Comparison of ENCODE assay signal across 17 cellular contexts in genomic region chr1:163442214-163442765, GRCh38.
DNase-seq lines count a peak whose midpoint lies in the region; ATAC-seq, FAIRE-seq and TF ChIP-seq lines count a peak whose summit lies in the region.
"Had no signal": no experiment of that assay in that cellular context is flagged by ENCODE, and none has a peak within 500 bp of the region (broad histone marks: within the 10 kb centered on the region; RNA-seq: fewer than 3 reads in every experiment).

No MANE protein-coding gene starts in this region.

- no peak overlapping the region for H3K4me2 ChIP-seq in GM23248 (ENCODE audit: unreplicated experiment)
- H3K4me2 ChIP-seq: BLaER1 treated with 17β-estradiol and CSF1 and Interleukin-3, amounts not matched to agents 10 nM and 100 nM had no signal

- no peaks in the 10 kb centered on the region for H3K79me2 ChIP-seq in GM23248 (ENCODE audit: insufficient read depth)

- no peaks in the 10 kb centered on the region for H4K20me1 ChIP-seq in GM23248 (ENCODE audit: insufficient read depth)
- H4K20me1 ChIP-seq: BLaER1 treated with 17β-estradiol and CSF1 and Interleukin-3, amounts not matched to agents 10 nM and 100 nM had no signal

- peak; percentile 16 for FAIRE-seq in D721Med (lab: Jason Lieb, UNC)
- FAIRE-seq: G401.6, GM12891 had no signal

- no peak overlapping the region for H2AFZ ChIP-seq in GM23248

- in situ Hi-C loops in GM23248 (cut with MboI), result no loop called here

- H3K4me3 ChIP-seq in GM23248, result no peak overlapping the region
- H3K4me3 ChIP-seq: BLaER1 treated with 17β-estradiol and CSF1 and Interleukin-3, amounts not matched to agents 10 nM and 100 nM had no signal

- ATAC-seq in GM21390 (IDR thresholded peaks at IDR 0.05; ENCODE audit: unreplicated experiment), result no peak
- ATAC-seq: CD8-positive, alpha-beta T cell; HCT116 had no signal

- no peak for TF ChIP-seq CTCF in D721Med (IDR thresholded peaks at IDR 0.05; ENCODE audit: insufficient read depth, missing control alignments)

- DNase-seq in D721Med (ENCODE audit: insufficient read length, low spot score) (no peak), NCI-H526 treated with DMSO at 0.1 percent for 48 hours (lab: John Stamatoyannopoulos, UW) (peak; percentile 63), inferior parietal cortex (ENCODE audit: extremely low spot score) (peak; percentile 57), NCI-H2196 (lab: John Stamatoyannopoulos, UW; ENCODE audit: unreplicated experiment) (no peak), GM23248 (no peak)
- DNase-seq: CD8-positive, alpha-beta T cell; COR-L47; GOT3; H7; HFFc6 had no signal

- H3K9me2 ChIP-seq in GM23248 (ENCODE audit: insufficient read depth), result no peaks in the 10 kb centered on the region

- no peaks in the 10 kb centered on the region for H3K4me1 ChIP-seq in GM23248 (ENCODE audit: insufficient read depth)
- H3K4me1 ChIP-seq: BLaER1 treated with 17β-estradiol and CSF1 and Interleukin-3, amounts not matched to agents 10 nM and 100 nM had no signal

- no peaks in the 10 kb centered on the region for H3F3A ChIP-seq in GM23248 (ENCODE audit: insufficient read depth)

- H3K9ac ChIP-seq in GM23248, result no peak overlapping the region
- H3K9ac ChIP-seq: BLaER1 treated with 17β-estradiol and CSF1 and Interleukin-3, amounts not matched to agents 10 nM and 100 nM had no signal

- no peaks in the 10 kb centered on the region for H3K9me3 ChIP-seq in GM23248 (ENCODE audit: low read depth)
- H3K9me3 ChIP-seq: BLaER1 treated with 17β-estradiol and CSF1 and Interleukin-3, amounts not matched to agents 10 nM and 100 nM had no signal

- peaks cover 9% of the 10 kb centered on the region; the same call in 1 of the 2 replicates for H3K27me3 ChIP-seq in GM23248 (replicated peaks; ENCODE audit: insufficient read depth)
- H3K27me3 ChIP-seq: BLaER1 treated with 17β-estradiol and CSF1 and Interleukin-3, amounts not matched to agents 10 nM and 100 nM had no signal

- H3K36me3 ChIP-seq in GM23248 (ENCODE audit: low read depth), result no peaks in the 10 kb centered on the region
- H3K36me3 ChIP-seq: BLaER1 treated with 17β-estradiol and CSF1 and Interleukin-3, amounts not matched to agents 10 nM and 100 nM had no signal

- WGBS in GM23248 (ENCODE audit: low coverage in 1 of 2, low lambda C conversion rate in 2 of 2, missing lambda C conversion rate in 2 of 2), 2 experiments, result 33 to 35% methylated on average over 3 of the region's 3 CpGs

- H3K27ac ChIP-seq in cingulate gyrus (ENCODE audit: low read depth, low read length) (peak overlapping the region; percentile 65), GM23248 (no peak overlapping the region)
- H3K27ac ChIP-seq: BLaER1 treated with 17β-estradiol and CSF1 and Interleukin-3, amounts not matched to agents 10 nM and 100 nM; HL-60 had no signal

Comparison
In these comparisons a context has a peak if more than half of its experiments do, and no peak if none do; other contexts are left out.
1. DNase-seq: peak in NCI-H526 treated with DMSO at 0.1 percent for 48 hours (single experiment) and inferior parietal cortex (single experiment); none in D721Med (single experiment), NCI-H2196 (single experiment) and GM23248 (single experiment).